In genomic region chr3:129112308-129113052, GRCh38 we compare ENCODE assay signal across 1 cellular context.
TF ChIP-seq lines count a peak whose summit lies in the region.

No MANE protein-coding gene starts in this region.

TF ChIP-seq in GM12878, 131 proteins besides CTCF, POLR2A, EP300 and RAD21:
- TF ChIP-seq MYC (IDR thresholded peaks at IDR 0.05; ENCODE audit: insufficient read depth, insufficient read length, insufficient replicate concordance, low read length, severe bottlenecking) (no peak), CBX3 (IDR thresholded peaks at IDR 0.05; ENCODE audit: borderline replicate concordance, low read depth) (no peak), IRF3 (IDR thresholded peaks at IDR 0.05) (no peak), HCFC1 (IDR thresholded peaks at IDR 0.05; ENCODE audit: low read length) (no peak), NRF1 (conservative IDR thresholded peaks at IDR 0.05; ENCODE audit: low read depth, low read length) (no peak), SMC3 (IDR thresholded peaks at IDR 0.05; ENCODE audit: borderline replicate concordance, low read length) (no peak), TCF7 (IDR thresholded peaks at IDR 0.05; ENCODE audit: borderline replicate concordance) (no peak), HSF1 (IDR thresholded peaks at IDR 0.05; ENCODE audit: low read depth, low read length) (no peak)
